14 cellular contexts compared by ENCODE assay signal in genomic region chr4:133921280-133922195, GRCh38.
DNase-seq lines count a peak whose midpoint lies in the region; ATAC-seq and TF ChIP-seq lines count a peak whose summit lies in the region.
"Had no signal": no experiment of that assay in that cellular context is flagged by ENCODE, and none has a peak within 500 bp of the region (broad histone marks: within the 10 kb centered on the region; RNA-seq: fewer than 3 reads in every experiment).

No MANE protein-coding gene starts in this region.

- H3K4me1 Mint-ChIP-seq in endodermal cell = peaks cover 14% of the 10 kb centered on the region

- WGBS in mammary epithelial cell (ENCODE audit: low coverage, missing lambda C conversion rate) = 59% methylated on average over 8 of the region's 8 CpGs
- 84 to 93% methylated on average over 3 to 8 of the region's 8 CpGs for whole genome bisulfite sequencing in endodermal cell (ENCODE audit: insufficient coverage in 1 of 2, insufficient read length in 1 of 2), 2 experiments
- 51% methylated on average over 8 of the region's 8 CpGs for WGBS in smooth muscle cell (ENCODE audit: low lambda C conversion rate)
- WGBS in body of pancreas, 2 donors = 59 to 61% methylated on average over 8 of the region's 8 CpGs
- whole genome bisulfite sequencing in aorta, 2 donors = 94 to 95% methylated on average over 8 of the region's 8 CpGs

- ATAC-seq in body of pancreas (no peak), aorta (ENCODE audit: low FRiP score) (no peak)

- H3K9me3 ChIP-seq in mammary epithelial cell (replicated peaks; ENCODE audit: insufficient read depth, low read length) (no peaks in the 10 kb centered on the region), endodermal cell (ENCODE audit: control insufficient read depth, low read length) (no peaks in the 10 kb centered on the region), smooth muscle cell (replicated peaks; ENCODE audit: low read depth) (no peaks in the 10 kb centered on the region), body of pancreas (no peaks in the 10 kb centered on the region), aorta (ENCODE audit: control insufficient read depth, low read length) (no peaks in the 10 kb centered on the region)
- H3K9me3 ChIP-seq: esophagus muscularis mucosa had no signal

- H2AFZ ChIP-seq in mammary epithelial cell (ENCODE audit: low read depth, low read length) (no peak overlapping the region), smooth muscle cell (ENCODE audit: low read depth) (peak overlapping the region; percentile 50)

- H3K4me3 ChIP-seq in mammary epithelial cell (replicated peaks in 1 of 3; ENCODE audit: insufficient read depth in 1 of 3, low read depth in 2 of 3, low read length in 3 of 3) = no peak overlapping the region
- no peak overlapping the region for H3K4me3 ChIP-seq in endodermal cell (ENCODE audit: low read length)
- no peak overlapping the region for H3K4me3 ChIP-seq in smooth muscle cell
- no peak overlapping the region for H3K4me3 ChIP-seq in body of pancreas
- H3K4me3 ChIP-seq in aorta (ENCODE audit: low read length in 2 of 2) = no peak overlapping the region
- H3K4me3 ChIP-seq: esophagus muscularis mucosa, spleen had no signal

- intact Hi-C loops in mammary epithelial cell (cut with micrococcal nuclease) (no loop called here), body of pancreas (cut with DNase I) (no loop called here), aorta (cut with DNase I) (no loop called here)

- no peaks in the 10 kb centered on the region for H3K27me3 Mint-ChIP-seq in endodermal cell (ENCODE audit: insufficient read depth)

- H3K4me2 ChIP-seq in mammary epithelial cell (ENCODE audit: insufficient read depth, low read depth, low read length) (no peak overlapping the region), smooth muscle cell (no peak overlapping the region)

- H3K79me2 ChIP-seq in mammary epithelial cell (ENCODE audit: insufficient read depth, low read length) (no peaks in the 10 kb centered on the region), smooth muscle cell (ENCODE audit: low read depth) (no peaks in the 10 kb centered on the region)

- no TSS peak for BruUV-seq in mammary epithelial cell (replicated peaks; lab: Mats Ljungman, UMichigan)

- no peaks in the 10 kb centered on the region for H3K36me3 Mint-ChIP-seq in endodermal cell (ENCODE audit: low read depth)

- no peak overlapping the region for H3K27ac Mint-ChIP-seq in endodermal cell

- no peak overlapping the region for H3K9ac ChIP-seq in mammary epithelial cell (ENCODE audit: insufficient read depth, low read length)
- H3K9ac ChIP-seq in endodermal cell (ENCODE audit: extremely low read depth, low read length, poor library complexity, severe bottlenecking) = no peak overlapping the region
- H3K9ac ChIP-seq in smooth muscle cell (ENCODE audit: low read depth) = no peak overlapping the region

- peak; percentile 1 to 36 for DNase-seq in T47D (ENCODE audit: low read depth in 1 of 2, low spot score in 1 of 2)
- no peak for DNase-seq in mammary epithelial cell
- DNase-seq in NCI-H524 (lab: John Stamatoyannopoulos, UW) = peak; percentile 80 to 90
- peak; percentile 54 for DNase-seq in endodermal cell
- no peak for DNase-seq in smooth muscle cell (lab: John Stamatoyannopoulos, UW; ENCODE audit: unreplicated experiment)
- no peak for DNase-seq in body of pancreas
- no peak for DNase-seq in NCI-H69 (lab: John Stamatoyannopoulos, UW)
- no peak for DNase-seq in aorta
- DNase-seq: activated T-cell treated with anti-CD3 and anti-CD28 coated beads, Interleukin-2, amount 50 U/mL, for 48 hours; central memory CD4-positive, alpha-beta T cell; GF-D8; NCI-H2029; spleen had no signal

- H3K4me1 ChIP-seq in mammary epithelial cell (ENCODE audit: insufficient read depth, low read length) (no peaks in the 10 kb centered on the region), endodermal cell (ENCODE audit: control insufficient read depth, insufficient read depth, low read length) (peaks cover 3% of the 10 kb centered on the region), smooth muscle cell (ENCODE audit: low read depth) (no peaks in the 10 kb centered on the region), body of pancreas (no peaks in the 10 kb centered on the region), aorta (ENCODE audit: control insufficient read depth in 1 of 2, insufficient read depth in 2 of 2, low read length in 2 of 2) (no peaks in the 10 kb centered on the region)
- H3K4me1 ChIP-seq: esophagus muscularis mucosa, spleen had no signal

- no peak overlapping the region for H3K27ac ChIP-seq in mammary epithelial cell (ENCODE audit: insufficient read depth, low read depth, low read length)
- no peak overlapping the region for H3K27ac ChIP-seq in endodermal cell (ENCODE audit: low read depth, low read length)
- H3K27ac ChIP-seq in smooth muscle cell (ENCODE audit: low read depth) = no peak overlapping the region
- H3K27ac ChIP-seq in body of pancreas = no peak overlapping the region
- H3K27ac ChIP-seq in aorta (ENCODE audit: low read depth in 1 of 2, low read length in 2 of 2) = no peak overlapping the region
- H3K27ac ChIP-seq: esophagus muscularis mucosa, spleen had no signal

- H4K20me1 ChIP-seq in mammary epithelial cell (ENCODE audit: insufficient read depth, low read length) = no peaks in the 10 kb centered on the region
- H4K20me1 ChIP-seq in smooth muscle cell (ENCODE audit: low read depth) = no peaks in the 10 kb centered on the region

- TF ChIP-seq CTCF in mammary epithelial cell (conservative IDR thresholded peaks at IDR 0.05 in 1 of 2, IDR thresholded peaks at IDR 0.05 in 1 of 2; ENCODE audit: extremely low read depth in 1 of 2, insufficient read depth in 1 of 2, low read depth in 1 of 2, low read length in 2 of 2) (peak in 1 of 2 donors; percentile 33), endodermal cell (conservative IDR thresholded peaks at IDR 0.05) (peak; percentile 46), smooth muscle cell (IDR thresholded peaks at IDR 0.05; ENCODE audit: borderline replicate concordance, insufficient read depth, poor library complexity, severe bottlenecking) (no peak), body of pancreas (IDR thresholded peaks at IDR 0.05) (no peak)

- H3K36me3 ChIP-seq in mammary epithelial cell (ENCODE audit: insufficient read depth, low read length) (no peaks in the 10 kb centered on the region), endodermal cell (ENCODE audit: control insufficient read depth, insufficient read depth, low read length) (no peaks in the 10 kb centered on the region), smooth muscle cell (ENCODE audit: low read depth) (no peaks in the 10 kb centered on the region), body of pancreas (replicated peaks in 1 of 2; ENCODE audit: insufficient read depth in 1 of 2, low read depth in 2 of 2) (no peaks in the 10 kb centered on the region), aorta (ENCODE audit: control insufficient read depth in 1 of 2, insufficient read depth in 2 of 2, low read length in 1 of 2) (no peaks in the 10 kb centered on the region)
- H3K36me3 ChIP-seq: esophagus muscularis mucosa, spleen had no signal

- peaks cover under 1% of the 10 kb centered on the region for H3K27me3 ChIP-seq in mammary epithelial cell (ENCODE audit: insufficient read depth, low read length)
- no peaks in the 10 kb centered on the region for H3K27me3 ChIP-seq in endodermal cell (ENCODE audit: control insufficient read depth, insufficient read depth, low read length, poor library complexity, severe bottlenecking)
- H3K27me3 ChIP-seq in smooth muscle cell (ENCODE audit: low read depth) = no peaks in the 10 kb centered on the region
- no peaks in the 10 kb centered on the region for H3K27me3 ChIP-seq in body of pancreas
- no peaks in the 10 kb centered on the region for H3K27me3 ChIP-seq in aorta (ENCODE audit: control insufficient read depth in 1 of 2, insufficient read depth in 2 of 2, low read length in 1 of 2)
- H3K27me3 ChIP-seq: esophagus muscularis mucosa, spleen had no signal

- dilution Hi-C loops in mammary epithelial cell (cut with HindIII; ENCODE audit: low sequenced_read_pairs) = no loop called here

- peaks cover 5% of the 10 kb centered on the region for H3K9me3 Mint-ChIP-seq in endodermal cell

- TF ChIP-seq POLR2A in body of pancreas (IDR thresholded peaks at IDR 0.05) = no peak

- CTCF ChIA-PET in mammary epithelial cell (lab: Charles Lee; ENCODE audit: low non-redundant PET) = no interaction called here

- in situ Hi-C loops in T47D (cut with HindIII; ENCODE audit: low pct_unique_long_range_greater_than_20kb, low sequenced_read_pairs) = no loop called here
- in situ Hi-C loops in mammary epithelial cell (cut with MboI; ENCODE audit: low sequenced_read_pairs in 2 of 2) = no loop called here

- H3F3A ChIP-seq in smooth muscle cell (ENCODE audit: low read depth) = no peaks in the 10 kb centered on the region

- H3K4me3 Mint-ChIP-seq in endodermal cell = no peak overlapping the region

Comparison
In these comparisons a context has a peak if more than half of its experiments do, and no peak if none do; other contexts are left out.
1. DNase-seq: peak in T47D (2 of 2), NCI-H524 (2 of 2) and endodermal cell (single experiment); none in mammary epithelial cell (single experiment), smooth muscle cell (single experiment), body of pancreas (0 of 4), NCI-H69 (single experiment) and aorta (0 of 2).